ENCODE assay signal across 1 cellular context in the genomic region with DNA sequence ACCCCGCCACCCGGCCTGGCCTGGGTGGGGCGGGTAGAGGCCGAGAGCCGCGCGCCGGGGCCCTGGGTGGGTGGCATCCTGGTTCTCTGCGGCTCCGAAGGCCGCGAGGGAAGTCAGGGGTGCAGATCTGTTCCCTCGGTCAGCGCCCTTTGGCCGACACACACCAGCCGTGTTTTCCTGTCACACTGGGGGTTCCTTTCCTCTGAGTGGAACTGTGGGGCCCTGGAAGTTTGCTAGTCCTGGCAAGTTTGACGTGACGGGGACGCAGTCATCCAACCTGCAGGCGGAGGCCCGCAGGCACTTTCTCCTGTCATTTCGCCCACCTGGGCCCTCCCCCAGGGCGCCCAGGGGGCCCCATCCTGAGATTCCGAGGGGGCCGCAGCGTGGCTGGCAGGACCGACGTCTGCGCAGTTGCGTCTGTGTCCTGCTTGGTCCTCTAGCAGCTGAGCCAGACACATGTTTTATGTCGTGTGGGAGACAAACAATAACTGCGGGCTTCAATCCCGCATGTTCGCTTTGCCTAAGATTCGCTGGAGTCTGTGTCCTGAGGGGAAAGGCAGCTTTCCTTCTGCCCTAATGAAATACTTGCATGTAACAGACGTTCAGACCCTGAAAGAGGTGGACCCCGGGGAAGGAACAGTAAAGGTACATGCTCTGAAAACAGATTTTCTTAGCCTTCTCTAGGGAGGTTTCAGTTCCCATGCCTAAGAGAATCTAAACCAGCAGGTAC.
TF ChIP-seq lines count a peak whose summit lies in the region.

No MANE protein-coding gene starts in this region.

TF ChIP-seq in IMR-90, 13 proteins besides CTCF, POLR2A, EP300 and RAD21:
- TF ChIP-seq FOS (IDR thresholded peaks at IDR 0.05; ENCODE audit: low read depth, low read length) (no peak), MAFK (IDR thresholded peaks at IDR 0.05; ENCODE audit: low read depth, low read length) (no peak), MXI1 (IDR thresholded peaks at IDR 0.05; ENCODE audit: borderline replicate concordance, low read depth, low read length) (no peak), NFE2L2 (IDR thresholded peaks at IDR 0.05; ENCODE audit: low read depth, low read length) (no peak), CHD1 (IDR thresholded peaks at IDR 0.05; ENCODE audit: low read depth, low read length) (no peak), MAZ (IDR thresholded peaks at IDR 0.05; ENCODE audit: borderline replicate concordance, low read depth, low read length) (no peak), BHLHE40 (IDR thresholded peaks at IDR 0.05; ENCODE audit: low read depth, low read length) (no peak), RCOR1 (IDR thresholded peaks at IDR 0.05; ENCODE audit: insufficient replicate concordance, low read length) (no peak), RFX5 (IDR thresholded peaks at IDR 0.05; ENCODE audit: low read depth, low read length) (no peak), SMC3 (IDR thresholded peaks at IDR 0.05; ENCODE audit: low read depth, low read length) (no peak), CEBPB (IDR thresholded peaks at IDR 0.05; ENCODE audit: low read depth, low read length) (no peak)
- TF ChIP-seq, protein P1, sequence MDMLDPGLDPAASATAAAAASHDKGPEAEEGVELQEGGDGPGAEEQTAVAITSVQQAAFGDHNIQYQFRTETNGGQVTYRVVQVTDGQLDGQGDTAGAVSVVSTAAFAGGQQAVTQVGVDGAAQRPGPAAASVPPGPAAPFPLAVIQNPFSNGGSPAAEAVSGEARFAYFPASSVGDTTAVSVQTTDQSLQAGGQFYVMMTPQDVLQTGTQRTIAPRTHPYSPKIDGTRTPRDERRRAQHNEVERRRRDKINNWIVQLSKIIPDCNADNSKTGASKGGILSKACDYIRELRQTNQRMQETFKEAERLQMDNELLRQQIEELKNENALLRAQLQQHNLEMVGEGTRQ (IDR thresholded peaks at IDR 0.05; ENCODE audit: low read depth, low read length) = no peak
- TF ChIP-seq, protein P2, sequence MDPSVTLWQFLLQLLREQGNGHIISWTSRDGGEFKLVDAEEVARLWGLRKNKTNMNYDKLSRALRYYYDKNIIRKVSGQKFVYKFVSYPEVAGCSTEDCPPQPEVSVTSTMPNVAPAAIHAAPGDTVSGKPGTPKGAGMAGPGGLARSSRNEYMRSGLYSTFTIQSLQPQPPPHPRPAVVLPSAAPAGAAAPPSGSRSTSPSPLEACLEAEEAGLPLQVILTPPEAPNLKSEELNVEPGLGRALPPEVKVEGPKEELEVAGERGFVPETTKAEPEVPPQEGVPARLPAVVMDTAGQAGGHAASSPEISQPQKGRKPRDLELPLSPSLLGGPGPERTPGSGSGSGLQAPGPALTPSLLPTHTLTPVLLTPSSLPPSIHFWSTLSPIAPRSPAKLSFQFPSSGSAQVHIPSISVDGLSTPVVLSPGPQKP (IDR thresholded peaks at IDR 0.05; ENCODE audit: borderline replicate concordance, low read depth, low read length) = no peak
TF ChIP-seq in IMR-90: peak in this region for 0.
